ENCODE assay signal across 1 cellular context in the genomic region with DNA sequence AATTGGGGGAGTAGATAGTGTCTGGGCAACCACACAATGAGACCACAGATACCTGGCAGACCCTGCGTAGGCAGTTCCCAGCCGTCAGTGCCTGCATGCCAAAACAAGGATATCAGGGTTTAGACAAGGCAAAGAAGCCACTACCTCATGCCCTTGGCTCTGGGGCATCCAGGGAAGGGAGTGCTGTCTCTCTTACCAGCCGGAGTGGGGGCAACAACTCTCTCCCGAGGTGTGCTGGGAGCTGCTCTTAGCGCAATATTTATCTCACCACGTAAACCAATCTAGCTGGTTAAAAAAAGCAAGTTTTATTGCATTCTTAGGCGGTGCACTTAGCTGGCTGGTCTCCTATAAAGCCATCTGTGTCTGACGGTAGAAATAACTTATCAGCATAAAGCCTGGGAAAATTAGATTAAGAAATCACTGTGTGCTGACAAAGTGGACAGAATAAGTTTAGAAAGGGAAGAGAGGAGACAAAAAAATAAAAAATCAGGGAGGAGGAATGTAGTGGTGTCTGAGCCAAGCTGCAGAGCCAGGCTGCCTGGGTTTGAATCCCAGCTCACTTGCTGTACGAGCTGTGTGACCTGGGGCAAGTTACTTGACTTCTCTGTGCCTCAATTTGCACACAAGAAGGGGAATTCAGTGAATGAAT.
TF ChIP-seq lines count a peak whose summit lies in the region.

No MANE protein-coding gene starts in this region.

TF ChIP-seq in K562, 482 proteins besides CTCF, POLR2A, EP300 and RAD21:
- peak; percentile 36 for TF ChIP-seq RBM25 (IDR thresholded peaks at IDR 0.05; ENCODE audit: low read depth, low read length, severe bottlenecking)
- TF ChIP-seq DNMT1 (IDR thresholded peaks at IDR 0.05), result no peak
- peak; percentile 55 for TF ChIP-seq ZFP36 (IDR thresholded peaks at IDR 0.05; ENCODE audit: low read depth, low read length, partially characterized antibody)
